22 cellular contexts compared by ENCODE assay signal in genomic region chr3:120604382-120604781, GRCh38. TPM values are rescaled to one million over a fixed set of nuclear protein-coding genes. Genes with fewer than 3 reads are reported as not detected.
A peak's percentile ranks its signal among the peaks of the same experiment; 100 is the strongest.
DNase-seq lines count a peak whose midpoint lies in the region; ATAC-seq, FAIRE-seq and TF ChIP-seq lines count a peak whose summit lies in the region.
"Had no signal": no experiment of that assay in that cellular context is flagged by ENCODE, and none has a peak within 500 bp of the region (broad histone marks: within the 10 kb centered on the region; RNA-seq: fewer than 3 reads in every experiment).

No MANE protein-coding gene starts in this region.

- ATAC-seq in omental fat pad (ENCODE audit: low FRiP score) = no peak
- ATAC-seq: CD8-positive, alpha-beta T cell had no signal

- no peaks in the 10 kb centered on the region for H3K27me3 Mint-ChIP-seq in nephron progenitor cell (ENCODE audit: low read depth, poor library complexity)

- peak; percentile 93 for FAIRE-seq in D721Med (lab: Jason Lieb, UNC)
- FAIRE-seq: G401.6, GM18507 had no signal

- peak overlapping the region; percentile 34 for H3K27ac ChIP-seq in WERI-Rb-1
- H3K27ac ChIP-seq: BLaER1 treated with 17β-estradiol and CSF1 and Interleukin-3, amounts not matched to agents 10 nM and 100 nM; PC-9 had no signal

- H3K4me3 ChIP-seq in WERI-Rb-1 (ENCODE audit: low read depth, low read length) = no peak overlapping the region
- H3K4me3 ChIP-seq: BLaER1 treated with 17β-estradiol and CSF1 and Interleukin-3, amounts not matched to agents 10 nM and 100 nM; PC-9 had no signal

- H3K9me3 Mint-ChIP-seq in nephron progenitor cell = no peaks in the 10 kb centered on the region
- H3K9me3 Mint-ChIP-seq: CD8-positive, alpha-beta T cell had no signal

- POLR2A ChIA-PET in GM10248 (lab: Yijun Ruan, JAX) = no interaction called here

- DNase-seq in D721Med (ENCODE audit: insufficient read length, low spot score) (no peak), NCI-H82 (lab: John Stamatoyannopoulos, UW) (peak; percentile 96), WERI-Rb-1 (peak; percentile 75), nephron progenitor cell (no peak), omental fat pad (ENCODE audit: low spot score) (no peak), GM10248 (ENCODE audit: extremely low spot score) (no peak), RKO (ENCODE audit: low spot score) (no peak)
- DNase-seq: ACHN; CD8-positive, alpha-beta T cell; DMS153; GOT3; HCEC 1CT; KBM-7; NCI-H1092; NCI-H1436 treated with DMSO at 0.1 percent for 48 hours; NCI-H2029; NCI-H2227 treated with DMSO at 0.1 percent for 48 hours; NCI-H510A; PC-9 had no signal

- H3K4me1 Mint-ChIP-seq in nephron progenitor cell = peaks cover 5% of the 10 kb centered on the region

- CTCF ChIA-PET in GM10248 (lab: Yijun Ruan, JAX) = interaction anchor here (0.7 to 2.5 kb wide), 9 partner anchors 9 to 190 kb away, joined by 3 to 8 read pairs (median 4); partner anchors contain the start of gene NDUFB4

- H3K9me3 ChIP-seq in WERI-Rb-1 (ENCODE audit: severe bottlenecking) = no peaks in the 10 kb centered on the region
- H3K9me3 ChIP-seq: BLaER1 treated with 17β-estradiol and CSF1 and Interleukin-3, amounts not matched to agents 10 nM and 100 nM had no signal

- peaks cover 18% of the 10 kb centered on the region for H3K36me3 Mint-ChIP-seq in nephron progenitor cell (ENCODE audit: low read depth)

- no peaks in the 10 kb centered on the region for H3K27me3 ChIP-seq in WERI-Rb-1 (ENCODE audit: insufficient read depth, low read depth, severe bottlenecking)
- H3K27me3 ChIP-seq: BLaER1 treated with 17β-estradiol and CSF1 and Interleukin-3, amounts not matched to agents 10 nM and 100 nM had no signal

- H3K27ac Mint-ChIP-seq in nephron progenitor cell = peak overlapping the region; percentile 15

- peaks cover 23% of the 10 kb centered on the region for H3K36me3 ChIP-seq in WERI-Rb-1

- no peak overlapping the region for H3K4me3 Mint-ChIP-seq in nephron progenitor cell
- H3K4me3 Mint-ChIP-seq: CD8-positive, alpha-beta T cell had no signal

- no peak for TF ChIP-seq CTCF in D721Med (IDR thresholded peaks at IDR 0.05; ENCODE audit: insufficient read depth, missing control alignments)
- TF ChIP-seq CTCF in WERI-Rb-1 (IDR thresholded peaks at IDR 0.05; ENCODE audit: low read depth, low read length) = no peak
- TF ChIP-seq CTCF in nephron progenitor cell (IDR thresholded peaks at IDR 0.05) = no peak
- TF ChIP-seq CTCF in omental fat pad (IDR thresholded peaks at IDR 0.05) = no peak
- TF ChIP-seq CTCF in GM10248 (IDR thresholded peaks at IDR 0.05; ENCODE audit: control extremely low read depth, extremely low read depth, low read depth, missing control alignments) = no peak

RNA-seq across cellular contexts. Expression of gene NDUFB4, which starts 8.2 kb away (rescaled TPM):
- 100 to 1,000 TPM in 1 of 4 donors, 10 to 100 TPM in 3; 54.9 to 109 (median 74.1) TPM for total RNA-seq in omental fat pad

Comparison
In these comparisons a context has a peak if more than half of its experiments do, and no peak if none do; other contexts are left out.
1. DNase-seq: peak in NCI-H82 (single experiment) and WERI-Rb-1 (single experiment); none in D721Med (single experiment), nephron progenitor cell (single experiment), omental fat pad (single experiment), GM10248 (single experiment) and RKO (single experiment).